3 cellular contexts compared by ENCODE assay signal in the genomic region with DNA sequence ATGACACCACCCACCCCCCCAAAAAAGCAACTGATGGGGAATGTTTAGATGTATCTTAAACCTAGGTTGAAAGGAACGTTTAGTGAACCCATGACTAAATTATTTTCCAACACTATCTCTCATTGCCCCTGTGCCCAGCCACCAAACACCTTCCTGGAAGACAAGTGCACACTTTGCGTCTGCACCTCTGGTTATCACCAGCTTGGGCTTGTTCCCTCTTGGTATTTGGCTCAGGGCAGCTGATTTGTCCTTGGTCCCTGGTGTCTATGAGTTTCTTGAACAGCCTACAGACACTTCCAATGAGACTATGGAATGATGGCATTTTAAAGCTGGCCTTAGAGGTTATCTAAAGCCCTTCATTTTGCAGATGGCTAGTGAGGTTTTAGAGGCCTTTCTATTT.
"Had no signal": no experiment of that assay in that cellular context is flagged by ENCODE, and none has a peak within 500 bp of the region (broad histone marks: within the 10 kb centered on the region; RNA-seq: fewer than 3 reads in every experiment).

No MANE protein-coding gene starts in this region.

- DNase-seq: GDM1, GF-D8 had no signal

- ATAC-seq: GM12878 had no signal
